Comparison of ENCODE assay signal across 1 cellular context in the genomic region with DNA sequence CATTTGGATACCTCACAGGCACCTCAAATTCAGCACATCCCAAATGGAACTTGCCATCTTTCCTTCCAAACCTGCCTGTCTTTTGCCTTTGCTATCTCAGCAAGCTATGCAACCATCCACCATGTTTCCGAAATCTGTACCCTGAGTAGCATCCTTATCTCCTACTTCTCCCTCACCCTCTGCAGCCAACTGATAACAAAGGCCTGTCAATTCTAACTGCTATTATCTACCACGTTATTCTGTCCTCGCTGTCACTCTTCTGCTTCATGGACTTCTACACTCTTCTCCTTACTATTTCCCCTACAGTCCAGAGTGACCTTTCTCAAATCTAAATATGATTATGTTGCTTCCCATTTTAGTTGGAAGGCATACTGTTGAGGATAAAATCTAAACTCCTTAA.
A peak's percentile ranks its signal among the peaks of the same experiment; 100 is the strongest.
TF ChIP-seq lines count a peak whose summit lies in the region.

No MANE protein-coding gene starts in this region.

TF ChIP-seq in K562, 482 proteins besides CTCF, POLR2A, EP300 and RAD21 (continued from another document and continues in another):
- peak; percentile 86 for TF ChIP-seq MTA2 (IDR thresholded peaks at IDR 0.05; ENCODE audit: low read depth)
- TF ChIP-seq ARID1B (IDR thresholded peaks at IDR 0.05) = peak; percentile 93
- TF ChIP-seq PTTG1 (tag; IDR thresholded peaks at IDR 0.05; ENCODE audit: low read depth) = no peak
- no peak for TF ChIP-seq POLR2H (tag; IDR thresholded peaks at IDR 0.05; ENCODE audit: low read depth)
- TF ChIP-seq BRD9 (IDR thresholded peaks at IDR 0.05; ENCODE audit: low read depth, partially characterized antibody) = no peak
- no peak for TF ChIP-seq BACH1 (tag; IDR thresholded peaks at IDR 0.05)
- TF ChIP-seq TCFL5 (CRISPR knock-in tag; conservative IDR thresholded peaks at IDR 0.05) = no peak
- TF ChIP-seq, protein P1, sequence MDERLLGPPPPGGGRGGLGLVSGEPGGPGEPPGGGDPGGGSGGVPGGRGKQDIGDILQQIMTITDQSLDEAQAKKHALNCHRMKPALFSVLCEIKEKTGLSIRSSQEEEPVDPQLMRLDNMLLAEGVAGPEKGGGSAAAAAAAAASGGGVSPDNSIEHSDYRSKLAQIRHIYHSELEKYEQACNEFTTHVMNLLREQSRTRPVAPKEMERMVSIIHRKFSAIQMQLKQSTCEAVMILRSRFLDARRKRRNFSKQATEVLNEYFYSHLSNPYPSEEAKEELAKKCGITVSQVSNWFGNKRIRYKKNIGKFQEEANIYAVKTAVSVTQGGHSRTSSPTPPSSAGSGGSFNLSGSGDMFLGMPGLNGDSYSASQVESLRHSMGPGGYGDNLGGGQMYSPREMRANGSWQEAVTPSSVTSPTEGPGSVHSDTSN (CRISPR knock-in tag; IDR thresholded peaks at IDR 0.05; ENCODE audit: low read depth) = no peak
- TF ChIP-seq, protein P1 (tag; conservative IDR thresholded peaks at IDR 0.05; ENCODE audit: low read depth) = peak; percentile 73; the same call in 1 of the 2 replicates
- no peak for TF ChIP-seq ZNF551 (CRISPR knock-in tag; IDR thresholded peaks at IDR 0.05)
- no peak for TF ChIP-seq FOXA3 (CRISPR knock-in tag; conservative IDR thresholded peaks at IDR 0.05 in 1 of 2, IDR thresholded peaks at IDR 0.05 in 1 of 2)
- no peak for TF ChIP-seq YY1 (IDR thresholded peaks at IDR 0.05; ENCODE audit: borderline replicate concordance in 1 of 3, control insufficient read depth in 1 of 3, extremely low read depth in 1 of 3, insufficient read depth in 3 of 3, insufficient read length in 1 of 3, insufficient replicate concordance in 2 of 3, low read depth in 1 of 3, low read length in 2 of 3)
- TF ChIP-seq, protein P2, sequence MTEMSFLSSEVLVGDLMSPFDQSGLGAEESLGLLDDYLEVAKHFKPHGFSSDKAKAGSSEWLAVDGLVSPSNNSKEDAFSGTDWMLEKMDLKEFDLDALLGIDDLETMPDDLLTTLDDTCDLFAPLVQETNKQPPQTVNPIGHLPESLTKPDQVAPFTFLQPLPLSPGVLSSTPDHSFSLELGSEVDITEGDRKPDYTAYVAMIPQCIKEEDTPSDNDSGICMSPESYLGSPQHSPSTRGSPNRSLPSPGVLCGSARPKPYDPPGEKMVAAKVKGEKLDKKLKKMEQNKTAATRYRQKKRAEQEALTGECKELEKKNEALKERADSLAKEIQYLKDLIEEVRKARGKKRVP (CRISPR knock-in tag; IDR thresholded peaks at IDR 0.05) = no peak
- TF ChIP-seq CC2D1A (IDR thresholded peaks at IDR 0.05) = 0 out of 2 replicates have a peak, but pooled peaks have one; percentile 43
- TF ChIP-seq, protein P3, sequence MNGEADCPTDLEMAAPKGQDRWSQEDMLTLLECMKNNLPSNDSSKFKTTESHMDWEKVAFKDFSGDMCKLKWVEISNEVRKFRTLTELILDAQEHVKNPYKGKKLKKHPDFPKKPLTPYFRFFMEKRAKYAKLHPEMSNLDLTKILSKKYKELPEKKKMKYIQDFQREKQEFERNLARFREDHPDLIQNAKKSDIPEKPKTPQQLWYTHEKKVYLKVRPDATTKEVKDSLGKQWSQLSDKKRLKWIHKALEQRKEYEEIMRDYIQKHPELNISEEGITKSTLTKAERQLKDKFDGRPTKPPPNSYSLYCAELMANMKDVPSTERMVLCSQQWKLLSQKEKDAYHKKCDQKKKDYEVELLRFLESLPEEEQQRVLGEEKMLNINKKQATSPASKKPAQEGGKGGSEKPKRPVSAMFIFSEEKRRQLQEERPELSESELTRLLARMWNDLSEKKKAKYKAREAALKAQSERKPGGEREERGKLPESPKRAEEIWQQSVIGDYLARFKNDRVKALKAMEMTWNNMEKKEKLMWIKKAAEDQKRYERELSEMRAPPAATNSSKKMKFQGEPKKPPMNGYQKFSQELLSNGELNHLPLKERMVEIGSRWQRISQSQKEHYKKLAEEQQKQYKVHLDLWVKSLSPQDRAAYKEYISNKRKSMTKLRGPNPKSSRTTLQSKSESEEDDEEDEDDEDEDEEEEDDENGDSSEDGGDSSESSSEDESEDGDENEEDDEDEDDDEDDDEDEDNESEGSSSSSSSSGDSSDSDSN (IDR thresholded peaks at IDR 0.05; ENCODE audit: borderline replicate concordance in 1 of 2, low read depth in 2 of 2, low read length in 2 of 2) = no peak
- TF ChIP-seq HDAC1 (IDR thresholded peaks at IDR 0.05) = peak in 1 of 2 experiments; percentile 94; a peak in 2 of 4 replicates
- TF ChIP-seq BMI1 (IDR thresholded peaks at IDR 0.05; ENCODE audit: low read length) = no peak
- no peak for TF ChIP-seq MCM5 (IDR thresholded peaks at IDR 0.05; ENCODE audit: low read depth)
- TF ChIP-seq ZNF354B (CRISPR knock-in tag; IDR thresholded peaks at IDR 0.05) = no peak
- TF ChIP-seq JUND (IDR thresholded peaks at IDR 0.05; ENCODE audit: borderline replicate concordance, low read depth, low read length) = no peak
- TF ChIP-seq JUND (tag; IDR thresholded peaks at IDR 0.05; ENCODE audit: borderline replicate concordance, low read depth, low read length) = no peak
- no peak for TF ChIP-seq ARNT (IDR thresholded peaks at IDR 0.05)
- no peak for TF ChIP-seq E2F3 (CRISPR knock-in tag; IDR thresholded peaks at IDR 0.05)
- peak; percentile 91 for TF ChIP-seq CBFA2T3 (IDR thresholded peaks at IDR 0.05)
- peak; percentile 58; the same call in 1 of the 2 replicates for TF ChIP-seq CXXC5 (CRISPR knock-in tag; IDR thresholded peaks at IDR 0.05)
- no peak for TF ChIP-seq CBX8 (IDR thresholded peaks at IDR 0.05; ENCODE audit: borderline replicate concordance, extremely low read depth, low read depth, low read length, poor library complexity, severe bottlenecking)
- TF ChIP-seq PML (IDR thresholded peaks at IDR 0.05; ENCODE audit: low read length) = peak; percentile 54; the same call in 1 of the 2 replicates
- TF ChIP-seq GTF2E2 (tag; IDR thresholded peaks at IDR 0.05) = no peak
- TF ChIP-seq ZNF347 (CRISPR knock-in tag; IDR thresholded peaks at IDR 0.05; ENCODE audit: low read depth) = no peak
- no peak for TF ChIP-seq ZSCAN29 (IDR thresholded peaks at IDR 0.05)
- no peak for TF ChIP-seq ELF4 (CRISPR knock-in tag; IDR thresholded peaks at IDR 0.05)
- no peak for TF ChIP-seq SMAD3 (CRISPR knock-in tag; conservative IDR thresholded peaks at IDR 0.05)
- TF ChIP-seq FOXA1 (IDR thresholded peaks at IDR 0.05; ENCODE audit: borderline replicate concordance) = no peak
- TF ChIP-seq, protein P4, sequence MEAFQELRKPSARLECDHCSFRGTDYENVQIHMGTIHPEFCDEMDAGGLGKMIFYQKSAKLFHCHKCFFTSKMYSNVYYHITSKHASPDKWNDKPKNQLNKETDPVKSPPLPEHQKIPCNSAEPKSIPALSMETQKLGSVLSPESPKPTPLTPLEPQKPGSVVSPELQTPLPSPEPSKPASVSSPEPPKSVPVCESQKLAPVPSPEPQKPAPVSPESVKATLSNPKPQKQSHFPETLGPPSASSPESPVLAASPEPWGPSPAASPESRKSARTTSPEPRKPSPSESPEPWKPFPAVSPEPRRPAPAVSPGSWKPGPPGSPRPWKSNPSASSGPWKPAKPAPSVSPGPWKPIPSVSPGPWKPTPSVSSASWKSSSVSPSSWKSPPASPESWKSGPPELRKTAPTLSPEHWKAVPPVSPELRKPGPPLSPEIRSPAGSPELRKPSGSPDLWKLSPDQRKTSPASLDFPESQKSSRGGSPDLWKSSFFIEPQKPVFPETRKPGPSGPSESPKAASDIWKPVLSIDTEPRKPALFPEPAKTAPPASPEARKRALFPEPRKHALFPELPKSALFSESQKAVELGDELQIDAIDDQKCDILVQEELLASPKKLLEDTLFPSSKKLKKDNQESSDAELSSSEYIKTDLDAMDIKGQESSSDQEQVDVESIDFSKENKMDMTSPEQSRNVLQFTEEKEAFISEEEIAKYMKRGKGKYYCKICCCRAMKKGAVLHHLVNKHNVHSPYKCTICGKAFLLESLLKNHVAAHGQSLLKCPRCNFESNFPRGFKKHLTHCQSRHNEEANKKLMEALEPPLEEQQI (IDR thresholded peaks at IDR 0.05) = peak; percentile 56; the same call in 1 of the 2 replicates
- TF ChIP-seq STAT5A (IDR thresholded peaks at IDR 0.05; ENCODE audit: borderline replicate concordance, low read length) = 0 out of 2 replicates have a peak, but pooled peaks have one; percentile 32
- TF ChIP-seq MECOM (CRISPR knock-in tag; IDR thresholded peaks at IDR 0.05) = 0 out of 2 replicates have a peak, but pooled peaks have one; percentile 60
- TF ChIP-seq, protein P5, sequence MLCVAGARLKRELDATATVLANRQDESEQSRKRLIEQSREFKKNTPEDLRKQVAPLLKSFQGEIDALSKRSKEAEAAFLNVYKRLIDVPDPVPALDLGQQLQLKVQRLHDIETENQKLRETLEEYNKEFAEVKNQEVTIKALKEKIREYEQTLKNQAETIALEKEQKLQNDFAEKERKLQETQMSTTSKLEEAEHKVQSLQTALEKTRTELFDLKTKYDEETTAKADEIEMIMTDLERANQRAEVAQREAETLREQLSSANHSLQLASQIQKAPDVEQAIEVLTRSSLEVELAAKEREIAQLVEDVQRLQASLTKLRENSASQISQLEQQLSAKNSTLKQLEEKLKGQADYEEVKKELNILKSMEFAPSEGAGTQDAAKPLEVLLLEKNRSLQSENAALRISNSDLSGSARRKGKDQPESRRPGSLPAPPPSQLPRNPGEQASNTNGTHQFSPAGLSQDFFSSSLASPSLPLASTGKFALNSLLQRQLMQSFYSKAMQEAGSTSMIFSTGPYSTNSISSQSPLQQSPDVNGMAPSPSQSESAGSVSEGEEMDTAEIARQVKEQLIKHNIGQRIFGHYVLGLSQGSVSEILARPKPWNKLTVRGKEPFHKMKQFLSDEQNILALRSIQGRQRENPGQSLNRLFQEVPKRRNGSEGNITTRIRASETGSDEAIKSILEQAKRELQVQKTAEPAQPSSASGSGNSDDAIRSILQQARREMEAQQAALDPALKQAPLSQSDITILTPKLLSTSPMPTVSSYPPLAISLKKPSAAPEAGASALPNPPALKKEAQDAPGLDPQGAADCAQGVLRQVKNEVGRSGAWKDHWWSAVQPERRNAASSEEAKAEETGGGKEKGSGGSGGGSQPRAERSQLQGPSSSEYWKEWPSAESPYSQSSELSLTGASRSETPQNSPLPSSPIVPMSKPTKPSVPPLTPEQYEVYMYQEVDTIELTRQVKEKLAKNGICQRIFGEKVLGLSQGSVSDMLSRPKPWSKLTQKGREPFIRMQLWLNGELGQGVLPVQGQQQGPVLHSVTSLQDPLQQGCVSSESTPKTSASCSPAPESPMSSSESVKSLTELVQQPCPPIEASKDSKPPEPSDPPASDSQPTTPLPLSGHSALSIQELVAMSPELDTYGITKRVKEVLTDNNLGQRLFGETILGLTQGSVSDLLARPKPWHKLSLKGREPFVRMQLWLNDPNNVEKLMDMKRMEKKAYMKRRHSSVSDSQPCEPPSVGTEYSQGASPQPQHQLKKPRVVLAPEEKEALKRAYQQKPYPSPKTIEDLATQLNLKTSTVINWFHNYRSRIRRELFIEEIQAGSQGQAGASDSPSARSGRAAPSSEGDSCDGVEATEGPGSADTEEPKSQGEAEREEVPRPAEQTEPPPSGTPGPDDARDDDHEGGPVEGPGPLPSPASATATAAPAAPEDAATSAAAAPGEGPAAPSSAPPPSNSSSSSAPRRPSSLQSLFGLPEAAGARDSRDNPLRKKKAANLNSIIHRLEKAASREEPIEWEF (CRISPR knock-in tag; IDR thresholded peaks at IDR 0.05) = no peak
- TF ChIP-seq NCOA2 (IDR thresholded peaks at IDR 0.05; ENCODE audit: partially characterized antibody in 2 of 2) = no peak
- TF ChIP-seq, protein P6, sequence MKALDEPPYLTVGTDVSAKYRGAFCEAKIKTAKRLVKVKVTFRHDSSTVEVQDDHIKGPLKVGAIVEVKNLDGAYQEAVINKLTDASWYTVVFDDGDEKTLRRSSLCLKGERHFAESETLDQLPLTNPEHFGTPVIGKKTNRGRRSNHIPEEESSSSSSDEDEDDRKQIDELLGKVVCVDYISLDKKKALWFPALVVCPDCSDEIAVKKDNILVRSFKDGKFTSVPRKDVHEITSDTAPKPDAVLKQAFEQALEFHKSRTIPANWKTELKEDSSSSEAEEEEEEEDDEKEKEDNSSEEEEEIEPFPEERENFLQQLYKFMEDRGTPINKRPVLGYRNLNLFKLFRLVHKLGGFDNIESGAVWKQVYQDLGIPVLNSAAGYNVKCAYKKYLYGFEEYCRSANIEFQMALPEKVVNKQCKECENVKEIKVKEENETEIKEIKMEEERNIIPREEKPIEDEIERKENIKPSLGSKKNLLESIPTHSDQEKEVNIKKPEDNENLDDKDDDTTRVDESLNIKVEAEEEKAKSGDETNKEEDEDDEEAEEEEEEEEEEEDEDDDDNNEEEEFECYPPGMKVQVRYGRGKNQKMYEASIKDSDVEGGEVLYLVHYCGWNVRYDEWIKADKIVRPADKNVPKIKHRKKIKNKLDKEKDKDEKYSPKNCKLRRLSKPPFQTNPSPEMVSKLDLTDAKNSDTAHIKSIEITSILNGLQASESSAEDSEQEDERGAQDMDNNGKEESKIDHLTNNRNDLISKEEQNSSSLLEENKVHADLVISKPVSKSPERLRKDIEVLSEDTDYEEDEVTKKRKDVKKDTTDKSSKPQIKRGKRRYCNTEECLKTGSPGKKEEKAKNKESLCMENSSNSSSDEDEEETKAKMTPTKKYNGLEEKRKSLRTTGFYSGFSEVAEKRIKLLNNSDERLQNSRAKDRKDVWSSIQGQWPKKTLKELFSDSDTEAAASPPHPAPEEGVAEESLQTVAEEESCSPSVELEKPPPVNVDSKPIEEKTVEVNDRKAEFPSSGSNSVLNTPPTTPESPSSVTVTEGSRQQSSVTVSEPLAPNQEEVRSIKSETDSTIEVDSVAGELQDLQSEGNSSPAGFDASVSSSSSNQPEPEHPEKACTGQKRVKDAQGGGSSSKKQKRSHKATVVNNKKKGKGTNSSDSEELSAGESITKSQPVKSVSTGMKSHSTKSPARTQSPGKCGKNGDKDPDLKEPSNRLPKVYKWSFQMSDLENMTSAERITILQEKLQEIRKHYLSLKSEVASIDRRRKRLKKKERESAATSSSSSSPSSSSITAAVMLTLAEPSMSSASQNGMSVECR (CRISPR knock-in tag; IDR thresholded peaks at IDR 0.05) = no peak
- TF ChIP-seq ZEB2 (IDR thresholded peaks at IDR 0.05) = 0 out of 2 replicates have a peak, but pooled peaks have one; percentile 14
- TF ChIP-seq ESRRB (CRISPR knock-in tag; IDR thresholded peaks at IDR 0.05; ENCODE audit: borderline replicate concordance) = no peak
- peak; percentile 86 for TF ChIP-seq TEAD4 (IDR thresholded peaks at IDR 0.05; ENCODE audit: low read length)
- no peak for TF ChIP-seq TEAD4 (CRISPR knock-in tag; IDR thresholded peaks at IDR 0.05; ENCODE audit: borderline replicate concordance)
